In genomic region chr7:135714534-135715009, GRCh38 we compare ENCODE assay signal across 11 cellular contexts. TPM values are rescaled to one million over a fixed set of nuclear protein-coding genes. Genes with fewer than 3 reads are reported as not detected.
A peak's percentile ranks its signal among the peaks of the same experiment; 100 is the strongest.
DNase-seq lines count a peak whose midpoint lies in the region; ATAC-seq and TF ChIP-seq lines count a peak whose summit lies in the region.
"Had no signal": no experiment of that assay in that cellular context is flagged by ENCODE, and none has a peak within 500 bp of the region (broad histone marks: within the 10 kb centered on the region; RNA-seq: fewer than 3 reads in every experiment).

No MANE protein-coding gene starts in this region.

- H3K9ac ChIP-seq in HUES6 (ENCODE audit: low read length): peak overlapping the region; percentile 39
- H3K9ac ChIP-seq in mammary epithelial cell (ENCODE audit: insufficient read depth, low read length): no peak overlapping the region

- in situ Hi-C loops in mammary epithelial cell (cut with MboI; ENCODE audit: low sequenced_read_pairs in 2 of 2): no loop called here

- intact Hi-C loops in mammary epithelial cell (cut with micrococcal nuclease): no loop called here
- intact Hi-C loops in thyroid gland (cut with DNase I): no loop called here
- intact Hi-C loops in activated CD4-positive, alpha-beta T cell treated with anti-CD3 and anti-CD28 coated beads for 36 hours (cut with DNase I, micrococcal nuclease): no loop called here

- dilution Hi-C loops in mammary epithelial cell (cut with HindIII; ENCODE audit: low sequenced_read_pairs): no loop called here

- H2AFZ ChIP-seq in mammary epithelial cell (ENCODE audit: low read depth, low read length): no peak overlapping the region

- H3K4me1 Mint-ChIP-seq in activated CD4-positive, alpha-beta T cell treated with anti-CD3 and anti-CD28 coated beads for 36 hours: no peaks in the 10 kb centered on the region

- no TSS peak for BruUV-seq in mammary epithelial cell (replicated peaks; lab: Mats Ljungman, UMichigan)

- peak; percentile 88 for DNase-seq in COLO829 (ENCODE audit: low spot score)
- DNase-seq in mammary epithelial cell: peak; percentile 45
- DNase-seq in lung microvascular endothelial cell (ENCODE audit: low read depth in 2 of 2): peak; percentile 28 to 51
- no peak for DNase-seq in thyroid gland
- no peak for DNase-seq in activated CD4-positive, alpha-beta T cell treated with anti-CD3 and anti-CD28 coated beads for 36 hours
- DNase-seq: NCI-H1105 had no signal

- H3K27ac Mint-ChIP-seq in activated CD4-positive, alpha-beta T cell treated with anti-CD3 and anti-CD28 coated beads for 36 hours: no peak overlapping the region

- no peak for TF ChIP-seq CTCF in mammary epithelial cell (conservative IDR thresholded peaks at IDR 0.05 in 1 of 2, IDR thresholded peaks at IDR 0.05 in 1 of 2; ENCODE audit: extremely low read depth in 1 of 2, insufficient read depth in 1 of 2, low read depth in 1 of 2, low read length in 2 of 2)
- TF ChIP-seq CTCF in thyroid gland (IDR thresholded peaks at IDR 0.05): no peak

- TF ChIP-seq POLR2A in thyroid gland (IDR thresholded peaks at IDR 0.05): no peak

- H3K27me3 ChIP-seq in HUES6 (ENCODE audit: control insufficient read depth, insufficient read depth, low read length): no peaks in the 10 kb centered on the region
- no peaks in the 10 kb centered on the region for H3K27me3 ChIP-seq in mammary epithelial cell (ENCODE audit: insufficient read depth, low read length)
- H3K27me3 ChIP-seq in thyroid gland: no peaks in the 10 kb centered on the region

- H3K79me2 ChIP-seq in mammary epithelial cell (ENCODE audit: insufficient read depth, low read length): no peaks in the 10 kb centered on the region

- H3K4me1 ChIP-seq in HUES6 (ENCODE audit: control insufficient read depth, insufficient read depth, low read length) (peaks cover 35% of the 10 kb centered on the region), mammary epithelial cell (ENCODE audit: insufficient read depth, low read length) (peaks cover 10% of the 10 kb centered on the region), thyroid gland (peaks cover 12 to 23% of the 10 kb centered on the region in 2 donors)

- CTCF ChIA-PET in mammary epithelial cell (lab: Charles Lee; ENCODE audit: low non-redundant PET): no interaction called here
- CTCF ChIA-PET in activated CD4-positive, alpha-beta T cell treated with anti-CD3 and anti-CD28 coated beads for 36 hours (lab: Charles Lee): no interaction called here

- H3K4me3 ChIP-seq in HUES6 (ENCODE audit: low read depth, low read length): peak overlapping the region; percentile 11; the same call in 1 of the 2 replicates
- H3K4me3 ChIP-seq in mammary epithelial cell (replicated peaks in 1 of 3; ENCODE audit: insufficient read depth in 1 of 3, low read depth in 2 of 3, low read length in 3 of 3): no peak overlapping the region
- H3K4me3 ChIP-seq in thyroid gland (replicated peaks in 1 of 3): no peak overlapping the region

- no peak for ATAC-seq in activated CD4-positive, alpha-beta T cell treated with anti-CD3 and anti-CD28 coated beads for 36 hours
- ATAC-seq in HG02610 (IDR thresholded peaks at IDR 0.05; ENCODE audit: unreplicated experiment) (no peak), HG03045 (IDR thresholded peaks at IDR 0.05; ENCODE audit: unreplicated experiment) (no peak)

- H4K20me1 ChIP-seq in mammary epithelial cell (ENCODE audit: insufficient read depth, low read length): no peaks in the 10 kb centered on the region

- H3K36me3 Mint-ChIP-seq in activated CD4-positive, alpha-beta T cell treated with anti-CD3 and anti-CD28 coated beads for 36 hours (ENCODE audit: low read depth): no peaks in the 10 kb centered on the region

- H3K4me2 ChIP-seq in mammary epithelial cell (ENCODE audit: insufficient read depth, low read depth, low read length): no peak overlapping the region

- WGBS in mammary epithelial cell (ENCODE audit: low coverage, missing lambda C conversion rate): 81% methylated on average over 15 of the region's 20 CpGs
- 82 to 85% methylated on average over 17 to 20 of the region's 20 CpGs for WGBS in thyroid gland, 2 donors

- POLR2A ChIA-PET in activated CD4-positive, alpha-beta T cell treated with anti-CD3 and anti-CD28 coated beads for 36 hours (lab: Charles Lee): no interaction called here

- H3K27ac ChIP-seq in HUES6 (ENCODE audit: low read depth, low read length) (no peak overlapping the region), mammary epithelial cell (ENCODE audit: insufficient read depth, low read depth, low read length) (no peak overlapping the region), thyroid gland (no peak overlapping the region)

- H3K36me3 ChIP-seq in HUES6 (ENCODE audit: control insufficient read depth, insufficient read depth, low read length): no peaks in the 10 kb centered on the region
- no peaks in the 10 kb centered on the region for H3K36me3 ChIP-seq in mammary epithelial cell (ENCODE audit: insufficient read depth, low read length)
- H3K36me3 ChIP-seq in thyroid gland: no peaks in the 10 kb centered on the region

- no peak overlapping the region for H3K4me3 Mint-ChIP-seq in activated CD4-positive, alpha-beta T cell treated with anti-CD3 and anti-CD28 coated beads for 36 hours

- H3K9me3 ChIP-seq in HUES6 (ENCODE audit: control insufficient read depth, insufficient read depth, low read depth, low read length) (no peaks in the 10 kb centered on the region), mammary epithelial cell (replicated peaks; ENCODE audit: insufficient read depth, low read length) (no peaks in the 10 kb centered on the region), thyroid gland (no peaks in the 10 kb centered on the region)

- peaks cover 10% of the 10 kb centered on the region for H3K27me3 Mint-ChIP-seq in activated CD4-positive, alpha-beta T cell treated with anti-CD3 and anti-CD28 coated beads for 36 hours

- H3K9me3 Mint-ChIP-seq in activated CD4-positive, alpha-beta T cell treated with anti-CD3 and anti-CD28 coated beads for 36 hours (ENCODE audit: low read depth): no peaks in the 10 kb centered on the region

RNA-seq across cellular contexts. Expression of gene SLC13A4, which starts 13.4 kb away (rescaled TPM):
- not detected for total RNA-seq in mammary epithelial cell
- polyA plus RNA-seq in mammary epithelial cell: 0.06 TPM
- not detected for polyA minus RNA-seq in mammary epithelial cell
- not detected in 2 replicates for total RNA-seq in lung microvascular endothelial cell
- total RNA-seq in thyroid gland: under 1 TPM in 1 of 4 donors, not detected in 3; 0.20 TPM
- not detected for total RNA-seq in activated CD4-positive, alpha-beta T cell treated with anti-CD3 and anti-CD28 coated beads for 36 hours
- total RNA-seq: mononuclear cell had no signal

RNA-seq across cellular contexts. Expression of gene FAM180A, which starts 34.0 kb away (rescaled TPM):
- not detected for total RNA-seq in mammary epithelial cell
- polyA plus RNA-seq in mammary epithelial cell: not detected
- polyA minus RNA-seq in mammary epithelial cell: not detected
- not detected in 2 replicates for total RNA-seq in lung microvascular endothelial cell
- total RNA-seq in thyroid gland: 1 to 10 TPM; 2.7 to 5.0 (median 3.5) TPM
- not detected for total RNA-seq in activated CD4-positive, alpha-beta T cell treated with anti-CD3 and anti-CD28 coated beads for 36 hours
- total RNA-seq: mononuclear cell, temporal lobe had no signal

RNA-seq across cellular contexts. Expression of gene STMP1, which starts 52.3 kb away (rescaled TPM):
- total RNA-seq in mammary epithelial cell (10 to 100 TPM; 19.5 to 39.3 TPM), lung microvascular endothelial cell (4.6 and 5.4 TPM in 2 replicates), thyroid gland (10 to 100 TPM; 28.2 to 42.2 (median 38.6) TPM)
- 16.7 TPM for polyA plus RNA-seq in mammary epithelial cell
- 33.8 TPM for polyA minus RNA-seq in mammary epithelial cell
- 10 to 100 TPM; 18.7 to 20.7 TPM for total RNA-seq in activated CD4-positive, alpha-beta T cell treated with anti-CD3 and anti-CD28 coated beads for 36 hours

Comparison
In these comparisons a context has a peak if more than half of its experiments do, and no peak if none do; other contexts are left out.
1. DNase-seq: peak in COLO829 (single experiment), mammary epithelial cell (single experiment) and lung microvascular endothelial cell (2 of 2); none in thyroid gland (0 of 2) and activated CD4-positive, alpha-beta T cell treated with anti-CD3 and anti-CD28 coated beads for 36 hours (single experiment).